ENCODE assay signal across 19 cellular contexts in genomic region chr17:73713136-73713535, GRCh38.
"Had no signal": no experiment of that assay in that cellular context is flagged by ENCODE, and none has a peak within 500 bp of the region (broad histone marks: within the 10 kb centered on the region; RNA-seq: fewer than 3 reads in every experiment).

No MANE protein-coding gene starts in this region.

- H3K27ac Mint-ChIP-seq: activated CD8-positive, alpha-beta T cell treated with anti-CD3 and anti-CD28 coated beads for 36 hours; activated naive CD4-positive, alpha-beta T cell treated with anti-CD3 and anti-CD28 coated beads, Interleukin-2, amount 10 ng/mL, durations not matched to agents 7 days and 5 days; activated T-helper 1 cell treated with anti-CD3 and anti-CD28 coated beads, Interleukin-12 subunit alpha, Interleukin-12 subunit beta, Interleukin-2, Interleukin-4 antibody, amounts not matched to agents 30 ng/mL and 10 ng/mL and 1 ng/mL, durations not matched to agents 14 hours and 24 hours and 36 hours; effector memory CD8-positive, alpha-beta T cell; memory B cell; nephron; stimulated activated naive CD8-positive, alpha-beta T cell treated with anti-CD3 and anti-CD28 coated beads, Interleukin-15, Interleukin-2, amounts not matched to agents 100 ng/mL and 50 ng/mL, for 24 hours had no signal

- H3K27ac ChIP-seq: adrenal gland, left lung, upper lobe of right lung, VCaP had no signal

- H3K36me3 ChIP-seq: adrenal gland, left lung, upper lobe of right lung had no signal

- ATAC-seq: activated CD8-positive, alpha-beta T cell treated with anti-CD3 and anti-CD28 coated beads for 36 hours; effector memory CD8-positive, alpha-beta T cell; left lung; upper lobe of right lung had no signal

- H3K4me3 ChIP-seq: adrenal gland, left lung, upper lobe of right lung had no signal

- H3K9me3 ChIP-seq: adrenal gland, left lung, upper lobe of right lung had no signal

- H3K9me3 Mint-ChIP-seq: activated CD8-positive, alpha-beta T cell treated with anti-CD3 and anti-CD28 coated beads for 36 hours; activated naive CD4-positive, alpha-beta T cell treated with anti-CD3 and anti-CD28 coated beads, Interleukin-2, amount 10 ng/mL, durations not matched to agents 7 days and 5 days; activated T-helper 1 cell treated with anti-CD3 and anti-CD28 coated beads, Interleukin-12 subunit alpha, Interleukin-12 subunit beta, Interleukin-2, Interleukin-4 antibody, amounts not matched to agents 30 ng/mL and 10 ng/mL and 1 ng/mL, durations not matched to agents 14 hours and 24 hours and 36 hours; effector memory CD8-positive, alpha-beta T cell; memory B cell; stimulated activated naive CD8-positive, alpha-beta T cell treated with anti-CD3 and anti-CD28 coated beads, Interleukin-15, Interleukin-2, amounts not matched to agents 100 ng/mL and 50 ng/mL, for 24 hours had no signal

- H3K27me3 ChIP-seq: adrenal gland, upper lobe of right lung had no signal

- H3K27me3 Mint-ChIP-seq: activated CD8-positive, alpha-beta T cell treated with anti-CD3 and anti-CD28 coated beads for 36 hours; stimulated activated naive CD8-positive, alpha-beta T cell treated with anti-CD3 and anti-CD28 coated beads, Interleukin-15, Interleukin-2, amounts not matched to agents 100 ng/mL and 50 ng/mL, for 24 hours had no signal

- DNase-seq: activated CD4-positive, alpha-beta T cell treated with anti-CD3 and anti-CD28 coated beads for 4 hours; activated CD8-positive, alpha-beta memory T cell treated with anti-CD3 and anti-CD28 coated beads, Interleukin-2, amount 50 U/mL, for 4 hours; activated CD8-positive, alpha-beta T cell treated with anti-CD3 and anti-CD28 coated beads for 36 hours; activated naive CD4-positive, alpha-beta T cell treated with anti-CD3 and anti-CD28 coated beads, Interleukin-2, amount 10 ng/mL, durations not matched to agents 7 days and 5 days; adrenal gland; central memory CD4-positive, alpha-beta T cell; cortex of kidney; effector memory CD8-positive, alpha-beta T cell; erythroblast; left lung; stimulated activated CD4-positive, alpha-beta T cell treated with anti-CD3 and anti-CD28 coated beads, Interleukin-15, amount 100 ng/mL, for 24 hours; stimulated activated CD4-positive, alpha-beta T cell treated with anti-CD3 and anti-CD28 coated beads, Interleukin-4, amount 100 ng/mL, for 24 hours; T1000; upper lobe of right lung had no signal

- H3K4me3 Mint-ChIP-seq: activated CD8-positive, alpha-beta T cell treated with anti-CD3 and anti-CD28 coated beads for 36 hours; activated naive CD4-positive, alpha-beta T cell treated with anti-CD3 and anti-CD28 coated beads, Interleukin-2, amount 10 ng/mL, durations not matched to agents 7 days and 5 days; activated T-helper 1 cell treated with anti-CD3 and anti-CD28 coated beads, Interleukin-12 subunit alpha, Interleukin-12 subunit beta, Interleukin-2, Interleukin-4 antibody, amounts not matched to agents 30 ng/mL and 10 ng/mL and 1 ng/mL, durations not matched to agents 14 hours and 24 hours and 36 hours; effector memory CD8-positive, alpha-beta T cell; memory B cell; nephron; stimulated activated naive CD8-positive, alpha-beta T cell treated with anti-CD3 and anti-CD28 coated beads, Interleukin-15, Interleukin-2, amounts not matched to agents 100 ng/mL and 50 ng/mL, for 24 hours had no signal

- H3K36me3 Mint-ChIP-seq: activated naive CD4-positive, alpha-beta T cell treated with anti-CD3 and anti-CD28 coated beads, Interleukin-2, amount 10 ng/mL, durations not matched to agents 7 days and 5 days; memory B cell had no signal

- H3K4me1 ChIP-seq: adrenal gland, upper lobe of right lung had no signal
